Comparison of ENCODE assay signal across 15 cellular contexts in genomic region chr13:99909097-99909835, GRCh38.
"Had no signal": no experiment of that assay in that cellular context is flagged by ENCODE, and none has a peak within 500 bp of the region (broad histone marks: within the 10 kb centered on the region; RNA-seq: fewer than 3 reads in every experiment).

No MANE protein-coding gene starts in this region.

- H3K27ac ChIP-seq: KMS-11, RWPE1 had no signal

- H3K9ac ChIP-seq: KMS-11, SK-N-SH had no signal

- H3K4me2 ChIP-seq: KMS-11, SK-N-SH had no signal

- DNase-seq: IMR-90, Kasumi-1, MM.1S, NCI-H1436 treated with DMSO at 0.1 percent for 48 hours, NCI-H1694, NCI-H187 treated with DMSO at 0.1 percent for 48 hours, NCI-H2029 treated with DMSO at 0.1 percent for 48 hours, NCI-H510A treated with DMSO at 0.1 percent for 48 hours, NCI-H526 treated with DMSO at 0.1 percent for 48 hours, NCI-H748 treated with DMSO at 0.1 percent for 48 hours, SHP77, SK-N-SH, SW 1271 had no signal

- H3K9me3 ChIP-seq: SK-N-SH had no signal
